ENCODE assay signal across 14 cellular contexts in genomic region chr11:46387456-46387855, GRCh38. TPM values are rescaled to one million over a fixed set of nuclear protein-coding genes. Genes with fewer than 3 reads are reported as not detected.
DNase-seq lines count a peak whose midpoint lies in the region; ATAC-seq and TF ChIP-seq lines count a peak whose summit lies in the region.
"Had no signal": no experiment of that assay in that cellular context is flagged by ENCODE, and none has a peak within 500 bp of the region (broad histone marks: within the 10 kb centered on the region; RNA-seq: fewer than 3 reads in every experiment).

No MANE protein-coding gene starts in this region.

- no peaks in the 10 kb centered on the region for H3K9me3 Mint-ChIP-seq in endothelial cell (ENCODE audit: unreplicated experiment)
- H3K9me3 Mint-ChIP-seq: CD4-positive, alpha-beta memory T cell; IgD-negative memory B cell had no signal

- no peak for ATAC-seq in GM18873 (IDR thresholded peaks at IDR 0.05; ENCODE audit: low FRiP score, unreplicated experiment)

- peak overlapping the region; percentile 73; the same call in 1 of the 2 replicates for H2AFZ ChIP-seq in Loucy (ENCODE audit: low read length)
- no peak overlapping the region for H2AFZ ChIP-seq in osteoblast (ENCODE audit: low read length)
- H2AFZ ChIP-seq: GM23248 had no signal

- H3K36me3 ChIP-seq in BLaER1 (peaks cover 14% of the 10 kb centered on the region), Loucy (ENCODE audit: insufficient read depth, low read length) (no peaks in the 10 kb centered on the region), osteoblast (ENCODE audit: insufficient read depth, low read length) (no peaks in the 10 kb centered on the region)

- H3K79me2 ChIP-seq in Loucy (ENCODE audit: insufficient read depth, low read length) (no peaks in the 10 kb centered on the region), osteoblast (ENCODE audit: insufficient read depth, low read length) (no peaks in the 10 kb centered on the region)

- no peak for DNase-seq in endothelial cell (ENCODE audit: low spot score)
- peak; percentile 84 for DNase-seq in osteoblast (ENCODE audit: insufficient read length, low spot score, missing footprints)
- DNase-seq in GOT3 (lab: John Stamatoyannopoulos, UW): no peak
- no peak for DNase-seq in SW480 (ENCODE audit: low spot score)
- DNase-seq: ACHN; CD4-positive, alpha-beta memory T cell; DMS79 had no signal

- peaks cover 9% of the 10 kb centered on the region for H3K4me1 Mint-ChIP-seq in endothelial cell (ENCODE audit: unreplicated experiment)

- no peaks in the 10 kb centered on the region for H3K9me3 ChIP-seq in BLaER1
- no peaks in the 10 kb centered on the region for H3K9me3 ChIP-seq in Loucy (ENCODE audit: insufficient read depth, low read depth, low read length)
- no peaks in the 10 kb centered on the region for H3K9me3 ChIP-seq in osteoblast (ENCODE audit: low read depth, low read length)

- H3K27ac Mint-ChIP-seq in endothelial cell (ENCODE audit: unreplicated experiment): no peak overlapping the region
- H3K27ac Mint-ChIP-seq: IgD-negative memory B cell had no signal

- H3K9ac ChIP-seq in BLaER1 (no peak overlapping the region), Loucy (ENCODE audit: low read depth, low read length, poor library complexity, severe bottlenecking) (no peak overlapping the region)
- H3K9ac ChIP-seq: GM23248, KMS-11 had no signal

- H3K4me1 ChIP-seq in BLaER1: peaks cover 36% of the 10 kb centered on the region
- H3K4me1 ChIP-seq in Loucy (ENCODE audit: insufficient read depth, low read length, poor library complexity, severe bottlenecking): peaks cover 9% of the 10 kb centered on the region
- H3K4me1 ChIP-seq in osteoblast (ENCODE audit: insufficient read depth, low read length): peaks cover 17% of the 10 kb centered on the region

- TF ChIP-seq CTCF in Loucy (conservative IDR thresholded peaks at IDR 0.05; ENCODE audit: low read length): no peak
- no peak for TF ChIP-seq CTCF in endothelial cell (IDR thresholded peaks at IDR 0.05; ENCODE audit: unreplicated experiment)
- TF ChIP-seq CTCF in osteoblast (IDR thresholded peaks at IDR 0.05; ENCODE audit: extremely low read depth, low read depth, low read length): no peak

- no peaks in the 10 kb centered on the region for H3K9me2 ChIP-seq in Loucy (replicated peaks; ENCODE audit: low read depth, low read length)

- H3K27me3 ChIP-seq in BLaER1 (peaks cover 74% of the 10 kb centered on the region), Loucy (ENCODE audit: insufficient read depth, low read length, poor library complexity, severe bottlenecking) (peaks cover 4% of the 10 kb centered on the region), osteoblast (ENCODE audit: insufficient read depth, low read length) (peaks cover 45% of the 10 kb centered on the region)

- H3K4me3 Mint-ChIP-seq in endothelial cell (ENCODE audit: unreplicated experiment): peak overlapping the region; percentile 80

- H3K4me2 ChIP-seq in BLaER1: peak overlapping the region; percentile 24; the same call in 1 of the 2 replicates
- H3K4me2 ChIP-seq in Loucy (ENCODE audit: low read depth, low read length, poor library complexity, severe bottlenecking): peak overlapping the region; percentile 79
- no peak overlapping the region for H3K4me2 ChIP-seq in osteoblast (ENCODE audit: insufficient read depth, low read length)
- H3K4me2 ChIP-seq: KMS-11 had no signal

- H3F3A ChIP-seq in Loucy (ENCODE audit: low read depth): no peaks in the 10 kb centered on the region

- H3K36me3 Mint-ChIP-seq in endothelial cell (ENCODE audit: low read depth, unreplicated experiment): peaks cover 14% of the 10 kb centered on the region
- H3K36me3 Mint-ChIP-seq: CD4-positive, alpha-beta memory T cell had no signal

- peaks cover 74% of the 10 kb centered on the region for H4K20me1 ChIP-seq in BLaER1
- H4K20me1 ChIP-seq in Loucy (ENCODE audit: insufficient read depth, low read length, poor library complexity, severe bottlenecking): no peaks in the 10 kb centered on the region
- peaks cover 15% of the 10 kb centered on the region for H4K20me1 ChIP-seq in osteoblast (ENCODE audit: insufficient read depth, low read length)

- peaks cover 29% of the 10 kb centered on the region for H3K27me3 Mint-ChIP-seq in endothelial cell (ENCODE audit: unreplicated experiment)

- no peak overlapping the region for H3K27ac ChIP-seq in BLaER1
- H3K27ac ChIP-seq in osteoblast (ENCODE audit: low read depth, low read length): no peak overlapping the region
- H3K27ac ChIP-seq: C4-2B, GM23248, KMS-11 had no signal

- H3K4me3 ChIP-seq in BLaER1: no peak overlapping the region
- H3K4me3 ChIP-seq in Loucy (ENCODE audit: low read length, poor library complexity, severe bottlenecking): peak overlapping the region; percentile 50
- no peak overlapping the region for H3K4me3 ChIP-seq in osteoblast (ENCODE audit: insufficient read depth, low read length)
- H3K4me3 ChIP-seq: GM23248 had no signal

RNA-seq across cellular contexts. Expression of gene CHRM4, which starts 4.1 kb away (rescaled TPM):
- total RNA-seq in endothelial cell (ENCODE audit: unreplicated experiment) (not detected), osteoblast (0.29 and 0.36 TPM in 2 replicates)
- total RNA-seq: CD4-positive, alpha-beta memory T cell; GM23248 had no signal

RNA-seq across cellular contexts. Expression of gene MDK, which starts 6.0 kb away (rescaled TPM):
- total RNA-seq in endothelial cell (ENCODE audit: unreplicated experiment) (553 TPM), osteoblast (27.5 and 27.7 TPM in 2 replicates)

RNA-seq across cellular contexts. Expression of gene DGKZ, which starts 40.2 kb away (rescaled TPM):
- 127 TPM for total RNA-seq in endothelial cell (ENCODE audit: unreplicated experiment)
- 47.1 and 52.5 TPM in 2 replicates for total RNA-seq in osteoblast

Comparison
In these comparisons a context has a peak if more than half of its experiments do, and no peak if none do; other contexts are left out.
1. RNA of gene MDK, which starts 6.0 kb away (total RNA-seq): 553 TPM in endothelial cell (single experiment); 27.5 to 27.7 TPM in osteoblast; every median in the first group is over 10 times any median in the second.